In the genomic region with DNA sequence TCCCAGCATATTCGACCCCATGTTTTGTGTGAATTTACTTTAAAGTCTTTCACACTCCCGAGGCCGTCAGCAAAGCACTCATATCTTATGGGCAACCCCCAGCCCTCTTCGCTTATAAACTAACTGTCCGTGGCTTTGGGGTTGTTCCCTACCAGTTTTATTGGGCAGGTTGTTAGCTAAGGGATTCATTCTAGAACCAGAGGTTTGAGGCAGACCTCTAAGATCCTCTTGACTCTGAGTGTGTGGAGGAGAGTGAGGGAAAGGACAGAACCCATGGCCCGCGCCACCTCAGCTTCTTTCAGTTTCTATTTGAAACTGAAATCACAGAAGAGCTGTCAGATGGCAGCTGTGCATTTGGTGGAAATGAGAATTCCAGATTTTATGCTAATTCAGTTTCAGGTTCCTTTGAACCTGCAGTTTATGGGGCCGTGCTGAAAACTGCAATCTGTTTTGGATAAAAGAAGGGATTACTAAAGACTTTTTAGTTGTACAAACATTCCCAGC, we compare ENCODE assay signal across 12 cellular contexts.
DNase-seq lines count a peak whose midpoint lies in the region; ATAC-seq and FAIRE-seq lines count a peak whose summit lies in the region.
"Had no signal": no experiment of that assay in that cellular context is flagged by ENCODE, and none has a peak within 500 bp of the region (broad histone marks: within the 10 kb centered on the region; RNA-seq: fewer than 3 reads in every experiment).

No MANE protein-coding gene starts in this region.

- H3K27ac ChIP-seq in small intestine (ENCODE audit: low read depth in 1 of 2, low read length in 1 of 2) = peak overlapping the region in 1 of 2 donors; percentile 41
- H3K27ac ChIP-seq: C4-2B, parathyroid adenoma, upper lobe of right lung had no signal

- DNase-seq in activated T-cell treated with anti-CD3 and anti-CD28 coated beads, Interleukin-2, amount 50 U/mL, for 24 hours = no peak
- DNase-seq in activated T-cell treated with anti-CD3 and anti-CD28 coated beads, Interleukin-2, amount 50 U/mL, for 1 hour = no peak
- peak; percentile 82 for DNase-seq in RPMI8226
- peak; percentile 72 for DNase-seq in small intestine
- DNase-seq in KG1 (lab: John Stamatoyannopoulos, UW) = no peak
- DNase-seq in NCI-H1092 treated with DMSO at 0.1 percent for 48 hours (lab: John Stamatoyannopoulos, UW) = no peak
- no peak for DNase-seq in HCEC 1CT
- DNase-seq: NCI-H526, upper lobe of right lung had no signal

- peak overlapping the region in 1 of 2 donors; percentile 35 for H3K4me3 ChIP-seq in small intestine (ENCODE audit: low read depth in 1 of 2, low read length in 2 of 2)
- H3K4me3 ChIP-seq: upper lobe of right lung had no signal

- H3K27ac Mint-ChIP-seq in activated T-cell treated with anti-CD3 and anti-CD28 coated beads, Interleukin-2, amount 50 U/mL, for 24 hours = peak overlapping the region; percentile 34

- H3K27me3 ChIP-seq in small intestine (ENCODE audit: control insufficient read depth in 2 of 2, insufficient read depth in 2 of 2, low read length in 2 of 2) = no peaks in the 10 kb centered on the region
- H3K27me3 ChIP-seq: upper lobe of right lung had no signal

- H3K9me3 ChIP-seq in small intestine (ENCODE audit: control insufficient read depth, low read depth) = no peaks in the 10 kb centered on the region
- H3K9me3 ChIP-seq: upper lobe of right lung had no signal

- FAIRE-seq in small intestine (lab: Jason Lieb, UNC) = no peak

- peaks cover 49% of the 10 kb centered on the region for H3K4me1 Mint-ChIP-seq in activated T-cell treated with anti-CD3 and anti-CD28 coated beads, Interleukin-2, amount 50 U/mL, for 24 hours (ENCODE audit: low read depth)

- H3K27me3 Mint-ChIP-seq in activated T-cell treated with anti-CD3 and anti-CD28 coated beads, Interleukin-2, amount 50 U/mL, for 24 hours = peaks cover 6% of the 10 kb centered on the region

- no peaks in the 10 kb centered on the region for H3K36me3 ChIP-seq in small intestine (ENCODE audit: control insufficient read depth in 2 of 2, insufficient read depth in 2 of 2, low read length in 2 of 2)
- H3K36me3 ChIP-seq: upper lobe of right lung had no signal

- 14 to 45% (median 25%) methylated on average over 8 of the region's 8 CpGs for WGBS in small intestine, 3 donors

- no peaks in the 10 kb centered on the region for H3K9me3 Mint-ChIP-seq in activated T-cell treated with anti-CD3 and anti-CD28 coated beads, Interleukin-2, amount 50 U/mL, for 24 hours

- H3K4me1 ChIP-seq in small intestine (ENCODE audit: control insufficient read depth in 2 of 2, insufficient read depth in 1 of 2, low read depth in 1 of 2, low read length in 1 of 2) = peaks cover 0 to 2% of the 10 kb centered on the region in 2 donors
- H3K4me1 ChIP-seq: parathyroid adenoma, upper lobe of right lung had no signal

- H3K4me3 Mint-ChIP-seq in activated T-cell treated with anti-CD3 and anti-CD28 coated beads, Interleukin-2, amount 50 U/mL, for 24 hours = peak overlapping the region; percentile 16

- ATAC-seq in HG02763 (IDR thresholded peaks at IDR 0.05; ENCODE audit: unreplicated experiment) = peak; percentile 94
- ATAC-seq: upper lobe of right lung had no signal

- H3K36me3 Mint-ChIP-seq in activated T-cell treated with anti-CD3 and anti-CD28 coated beads, Interleukin-2, amount 50 U/mL, for 24 hours (ENCODE audit: low read depth) = no peaks in the 10 kb centered on the region

Comparison
In these comparisons a context has a peak if more than half of its experiments do, and no peak if none do; other contexts are left out.
1. DNase-seq: peak in RPMI8226 (single experiment) and small intestine (single experiment); none in activated T-cell treated with anti-CD3 and anti-CD28 coated beads, Interleukin-2, amount 50 U/mL, for 24 hours (single experiment), activated T-cell treated with anti-CD3 and anti-CD28 coated beads, Interleukin-2, amount 50 U/mL, for 1 hour (single experiment), KG1 (single experiment), NCI-H1092 treated with DMSO at 0.1 percent for 48 hours (single experiment) and HCEC 1CT (single experiment).